Comparison of ENCODE assay signal across 9 cellular contexts in genomic region chr6:2658788-2659187, GRCh38.
DNase-seq lines count a peak whose midpoint lies in the region; ATAC-seq, FAIRE-seq and TF ChIP-seq lines count a peak whose summit lies in the region.
"Had no signal": no experiment of that assay in that cellular context is flagged by ENCODE, and none has a peak within 500 bp of the region (broad histone marks: within the 10 kb centered on the region; RNA-seq: fewer than 3 reads in every experiment).

No MANE protein-coding gene starts in this region.

- peaks cover 7% of the 10 kb centered on the region; the same call in 1 of the 2 replicates for H3K9me3 Mint-ChIP-seq in HFFc6

- H3K36me3 ChIP-seq in esophagus (ENCODE audit: control insufficient read depth in 2 of 2, insufficient read depth in 2 of 2, low read length in 1 of 2): no peaks in the 10 kb centered on the region

- DNase-seq in GM12892 (ENCODE audit: insufficient read length): no peak
- no peak for DNase-seq in HFFc6
- no peak for DNase-seq in activated CD4-positive, CD25-positive, alpha-beta regulatory T cell treated with anti-CD3 and anti-CD28 coated beads, Interleukin-2, amount 50 U/mL, for 72 hours
- DNase-seq in NCI-H748 treated with DMSO at 0.1 percent for 48 hours (lab: John Stamatoyannopoulos, UW): no peak
- DNase-seq in caudate nucleus (lab: John Stamatoyannopoulos, UW): no peak
- DNase-seq: NCI-H1105 had no signal

- TF ChIP-seq POLR2A in GM12892 (IDR thresholded peaks at IDR 0.05; ENCODE audit: low read depth, low read length): no peak

- H3K36me3 Mint-ChIP-seq in HFFc6 (ENCODE audit: low read depth): no peaks in the 10 kb centered on the region

- no peaks in the 10 kb centered on the region for H3K27me3 ChIP-seq in esophagus (ENCODE audit: control insufficient read depth in 1 of 2, insufficient read depth in 2 of 2, low read length in 2 of 2)

- no peaks in the 10 kb centered on the region for H3K4me1 ChIP-seq in esophagus (ENCODE audit: control insufficient read depth in 2 of 2, insufficient read depth in 2 of 2, low read length in 1 of 2)

- peaks cover 6% of the 10 kb centered on the region; the same call in 1 of the 2 replicates for H3K27me3 Mint-ChIP-seq in HFFc6 (ENCODE audit: insufficient read depth)

- peak overlapping the region; percentile 33 to 34 for H3K27ac ChIP-seq in esophagus (ENCODE audit: low read depth in 2 of 2, low read length in 1 of 2)
- H3K27ac ChIP-seq in caudate nucleus (ENCODE audit: low read depth, low read length): no peak overlapping the region

- H3K4me3 ChIP-seq in esophagus (ENCODE audit: low read depth in 1 of 2, low read length in 2 of 2): no peak overlapping the region

- peak; percentile 92 for FAIRE-seq in GM12892 (lab: Jason Lieb, UNC)

- H3K9me3 ChIP-seq in esophagus (ENCODE audit: control insufficient read depth in 2 of 2, insufficient read depth in 1 of 2, low read depth in 1 of 2, low read length in 1 of 2): no peaks in the 10 kb centered on the region

- H3K4me3 Mint-ChIP-seq in HFFc6: no peak overlapping the region

- 56 to 66% methylated on average over 5 of the region's 5 CpGs for WGBS in esophagus, 2 donors

- no peak overlapping the region for H3K27ac Mint-ChIP-seq in HFFc6

- ATAC-seq in GM21576 (IDR thresholded peaks at IDR 0.05; ENCODE audit: unreplicated experiment): peak; percentile 84
- ATAC-seq in HG03520 (IDR thresholded peaks at IDR 0.05; ENCODE audit: unreplicated experiment): peak; percentile 80

- H3K4me1 Mint-ChIP-seq in HFFc6 (ENCODE audit: low read depth): peaks cover 13% of the 10 kb centered on the region

- TF ChIP-seq CTCF in HFFc6 (IDR thresholded peaks at IDR 0.05): no peak
